ENCODE assay signal across 18 cellular contexts in the genomic region with DNA sequence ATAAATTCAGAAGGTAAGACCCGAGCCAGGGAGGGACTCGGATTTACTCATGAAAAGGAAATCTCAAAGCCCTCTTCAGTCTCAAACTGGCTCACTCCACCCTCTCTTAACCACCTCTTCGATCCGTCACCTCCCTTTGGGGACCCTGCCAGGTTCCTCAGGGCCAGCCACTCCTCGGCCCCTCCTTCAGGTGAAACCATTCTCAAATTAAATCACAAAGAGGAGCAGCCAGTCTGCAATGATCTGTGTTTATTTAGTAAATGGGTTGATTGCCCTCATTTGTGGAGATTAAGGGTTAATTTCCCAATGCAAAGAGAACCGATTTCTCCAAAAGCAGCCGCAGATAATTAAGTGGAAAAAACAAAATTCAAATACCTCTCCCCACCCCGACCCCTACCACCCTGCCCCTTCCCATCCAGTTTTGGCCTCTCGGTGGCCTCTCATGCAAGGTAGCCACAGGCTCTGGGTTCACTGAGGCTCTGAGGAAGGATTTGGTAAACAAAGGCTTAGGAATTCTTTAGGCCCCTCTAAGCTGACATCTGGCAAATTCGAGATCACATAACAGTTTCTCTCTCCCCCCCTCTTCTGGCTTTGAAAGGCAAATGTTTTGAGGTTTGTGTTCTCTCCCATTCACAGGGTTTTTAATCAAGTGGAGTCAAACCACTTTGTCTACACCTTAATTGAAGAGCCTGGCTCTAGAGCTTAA. TPM values are rescaled to one million over a fixed set of nuclear protein-coding genes. Genes with fewer than 3 reads are reported as not detected.
DNase-seq lines count a peak whose midpoint lies in the region; FAIRE-seq and TF ChIP-seq lines count a peak whose summit lies in the region.
"Had no signal": no experiment of that assay in that cellular context is flagged by ENCODE, and none has a peak within 500 bp of the region (broad histone marks: within the 10 kb centered on the region; RNA-seq: fewer than 3 reads in every experiment).

No MANE protein-coding gene starts in this region.

- peak; percentile 56 for DNase-seq in DMS 273 (lab: John Stamatoyannopoulos, UW; ENCODE audit: unreplicated experiment)
- no peak for DNase-seq in DMS 273 treated with DMSO at 0.1 percent for 48 hours (lab: John Stamatoyannopoulos, UW)
- peak; percentile 74 for DNase-seq in NCI-H2171 treated with DMSO at 0.1 percent for 48 hours (lab: John Stamatoyannopoulos, UW)
- peak; percentile 92 for DNase-seq in iPS DF 19.7 (ENCODE audit: low read depth, low spot score)
- no peak for DNase-seq in retinal pigment epithelial cell (ENCODE audit: low read depth)
- no peak for DNase-seq in middle frontal gyrus (ENCODE audit: extremely low spot score, low spot score)
- no peak for DNase-seq in GM12891 (ENCODE audit: insufficient read length, low spot score)
- no peak for DNase-seq in NCI-H345 (lab: John Stamatoyannopoulos, UW)
- DNase-seq: activated CD4-positive, alpha-beta T cell treated with anti-CD3 and anti-CD28 coated beads, Interleukin-2, amount 50 U/mL, for 1 hour; activated naive CD8-positive, alpha-beta T cell treated with anti-CD3 and anti-CD28 coated beads, Interleukin-2, amount 10 ng/mL, durations not matched to agents 7 days and 5 days; effector memory CD8-positive, alpha-beta T cell; GDM1; NCI-H226; OCI-M1; stimulated activated CD4-positive, alpha-beta T cell treated with anti-CD3 and anti-CD28 coated beads, Interleukin-12 subunit alpha, Interleukin-12 subunit beta, amount 100 ng/mL, for 4 hours had no signal

- FAIRE-seq in GM12891 (lab: Jason Lieb, UNC), result no peak
- FAIRE-seq: islet of Langerhans had no signal

- peak; percentile 1 for TF ChIP-seq CTCF in retinal pigment epithelial cell (conservative IDR thresholded peaks at IDR 0.05; ENCODE audit: low read depth, low read length)

- H3K4me3 ChIP-seq in retinal pigment epithelial cell (ENCODE audit: low read length), result no peak overlapping the region
- H3K4me3 ChIP-seq: BLaER1 treated with 17β-estradiol and CSF1 and Interleukin-3, amounts not matched to agents 10 nM and 100 nM; SJSA1 had no signal

- no peak for TF ChIP-seq POLR2A in GM12891 (IDR thresholded peaks at IDR 0.05; ENCODE audit: low read depth, low read length)

TF ChIP-seq in GM12891, 5 proteins besides CTCF, POLR2A, EP300 and RAD21:
- TF ChIP-seq PAX5 (IDR thresholded peaks at IDR 0.05; ENCODE audit: insufficient read depth, low read length, severe bottlenecking) (no peak), POLR2AphosphoS5 (IDR thresholded peaks at IDR 0.05; ENCODE audit: low read depth, low read length) (no peak)

RNA-seq across cellular contexts. Expression of gene FZD7, which starts 10.3 kb away (rescaled TPM):
- polyA plus RNA-seq in GM12891 (2012; ENCODE audit: low read depth, missing spikeins), result 0.18 TPM

RNA-seq across cellular contexts. Expression of gene KIAA2012, which starts 49.7 kb away (rescaled TPM):
- 0.03 TPM for polyA plus RNA-seq in GM12891 (2012; ENCODE audit: low read depth, missing spikeins)

Comparison
In these comparisons a context has a peak if more than half of its experiments do, and no peak if none do; other contexts are left out.
1. DNase-seq: peak in DMS 273 (single experiment), NCI-H2171 treated with DMSO at 0.1 percent for 48 hours (single experiment) and iPS DF 19.7 (single experiment); none in DMS 273 treated with DMSO at 0.1 percent for 48 hours (single experiment), retinal pigment epithelial cell (single experiment), middle frontal gyrus (single experiment), GM12891 (single experiment) and NCI-H345 (single experiment).